In genomic region chr7:124914298-124914697, GRCh38 we compare ENCODE assay signal across 22 cellular contexts. TPM values are rescaled to one million over a fixed set of nuclear protein-coding genes. Genes with fewer than 3 reads are reported as not detected.
DNase-seq lines count a peak whose midpoint lies in the region; ATAC-seq, FAIRE-seq and TF ChIP-seq lines count a peak whose summit lies in the region.
"Had no signal": no experiment of that assay in that cellular context is flagged by ENCODE, and none has a peak within 500 bp of the region (broad histone marks: within the 10 kb centered on the region; RNA-seq: fewer than 3 reads in every experiment).

No MANE protein-coding gene starts in this region.

- TF ChIP-seq POLR2A in erythroblast (IDR thresholded peaks at IDR 0.05; ENCODE audit: low read length) = no peak

- H3K36me3 Mint-ChIP-seq in activated naive CD4-positive, alpha-beta T cell treated with anti-CD3 and anti-CD28 coated beads, Interleukin-2, amount 50 U/mL, for 72 hours = peaks cover 6 to 20% of the 10 kb centered on the region in 2 donors

- H3K9me3 Mint-ChIP-seq in activated naive CD4-positive, alpha-beta T cell treated with anti-CD3 and anti-CD28 coated beads, Interleukin-2, amount 50 U/mL, for 72 hours = no peaks in the 10 kb centered on the region
- H3K9me3 Mint-ChIP-seq: activated T-helper 2 cell treated with anti-CD3 and anti-CD28 coated beads, Interferon-gamma antibody, Interleukin-2, Interleukin-4, amounts not matched to agents 10 μg/mL and 5 μg/mL and 100 μg/mL, durations not matched to agents 14 hours and 24 hours and 36 hours; immature natural killer cell had no signal

- FAIRE-seq in frontal cortex (lab: Jason Lieb, UNC) (no peak), HTR-8/SVneo (lab: Jason Lieb, UNC) (no peak)
- FAIRE-seq: A549 had no signal

- DNase-seq in activated naive CD4-positive, alpha-beta T cell treated with anti-CD3 and anti-CD28 coated beads, Interleukin-2, amount 50 U/mL, for 72 hours (ENCODE audit: low spot score in 2 of 2) = no peak
- DNase-seq in frontal cortex (ENCODE audit: low spot score in 2 of 2) (no peak), HTR-8/SVneo (ENCODE audit: insufficient read length, low spot score) (no peak), erythroblast (lab: John Stamatoyannopoulos, UW) (no peak)
- DNase-seq: activated CD4-positive, CD25-positive, alpha-beta regulatory T cell; DMS79; esophagus squamous epithelium; GOT3; immature natural killer cell; NCI-H1105; NCI-H69; sigmoid colon; SJCRH30; stimulated activated CD4-positive, alpha-beta T cell treated with anti-CD3 and anti-CD28 coated beads, Interleukin-1b, Interleukin-23, amount 100 ng/mL, for 48 hours; stomach; upper lobe of left lung had no signal

- ATAC-seq in GM18508 (IDR thresholded peaks at IDR 0.05; ENCODE audit: insufficient read depth, unreplicated experiment) (peak; percentile 30), GM19395 (IDR thresholded peaks at IDR 0.05; ENCODE audit: unreplicated experiment) (peak; percentile 66), HG02610 (IDR thresholded peaks at IDR 0.05; ENCODE audit: unreplicated experiment) (peak; percentile 23), HG03432 (IDR thresholded peaks at IDR 0.05; ENCODE audit: unreplicated experiment) (peak; percentile 67)
- ATAC-seq in activated naive CD4-positive, alpha-beta T cell treated with anti-CD3 and anti-CD28 coated beads, Interleukin-2, amount 50 U/mL, for 72 hours = no peak
- ATAC-seq: A549 had no signal

- no peak overlapping the region for H3K27ac Mint-ChIP-seq in activated naive CD4-positive, alpha-beta T cell treated with anti-CD3 and anti-CD28 coated beads, Interleukin-2, amount 50 U/mL, for 72 hours
- H3K27ac Mint-ChIP-seq: activated T-helper 2 cell treated with anti-CD3 and anti-CD28 coated beads, Interferon-gamma antibody, Interleukin-2, Interleukin-4, amounts not matched to agents 10 μg/mL and 5 μg/mL and 100 μg/mL, durations not matched to agents 14 hours and 24 hours and 36 hours; immature natural killer cell had no signal

RNA-seq across cellular contexts. Expression of gene POT1, which starts 15.3 kb away (rescaled TPM):
- 10 to 100 TPM; 46.0 to 52.7 TPM for total RNA-seq in activated naive CD4-positive, alpha-beta T cell treated with anti-CD3 and anti-CD28 coated beads, Interleukin-2, amount 50 U/mL, for 72 hours
- 48.5 TPM for total RNA-seq in frontal cortex

Comparison
In these comparisons a context has a peak if more than half of its experiments do, and no peak if none do; other contexts are left out.
1. ATAC-seq: peak in GM18508 (single experiment), GM19395 (single experiment), HG02610 (single experiment) and HG03432 (single experiment); none in activated naive CD4-positive, alpha-beta T cell treated with anti-CD3 and anti-CD28 coated beads, Interleukin-2, amount 50 U/mL, for 72 hours (0 of 2).